In genomic region chr6:139325003-139325600, GRCh38 we compare ENCODE assay signal across 10 cellular contexts. TPM values are rescaled to one million over a fixed set of nuclear protein-coding genes. Genes with fewer than 3 reads are reported as not detected.
DNase-seq lines count a peak whose midpoint lies in the region; ATAC-seq lines count a peak whose summit lies in the region.
"Had no signal": no experiment of that assay in that cellular context is flagged by ENCODE, and none has a peak within 500 bp of the region (broad histone marks: within the 10 kb centered on the region; RNA-seq: fewer than 3 reads in every experiment).

No MANE protein-coding gene starts in this region.

- H3K36me3 ChIP-seq in skeletal muscle tissue (ENCODE audit: control insufficient read depth in 3 of 3, insufficient read depth in 3 of 3, low read length in 3 of 3), result no peaks in the 10 kb centered on the region

- peak; percentile 55 for ATAC-seq in GM19035 (IDR thresholded peaks at IDR 0.05; ENCODE audit: unreplicated experiment)
- ATAC-seq in HG02885 (IDR thresholded peaks at IDR 0.05; ENCODE audit: poor library complexity, unreplicated experiment), result peak; percentile 49

- peaks cover 25% of the 10 kb centered on the region for H3K9me3 Mint-ChIP-seq in activated T-helper 1 cell treated with anti-CD3 and anti-CD28 coated beads, Interleukin-12 subunit alpha, Interleukin-12 subunit beta, Interleukin-2, Interleukin-4 antibody, amounts not matched to agents 30 ng/mL and 10 ng/mL and 1 ng/mL, durations not matched to agents 14 hours and 24 hours and 36 hours

- no peak overlapping the region for H3K27ac Mint-ChIP-seq in activated T-helper 1 cell treated with anti-CD3 and anti-CD28 coated beads, Interleukin-12 subunit alpha, Interleukin-12 subunit beta, Interleukin-2, Interleukin-4 antibody, amounts not matched to agents 30 ng/mL and 10 ng/mL and 1 ng/mL, durations not matched to agents 14 hours and 24 hours and 36 hours

- peak; percentile 73 for DNase-seq in NOMO-1 treated with dmso at 0.1 percent for 144 hours (lab: John Stamatoyannopoulos, UW; ENCODE audit: unreplicated experiment)
- no peak for DNase-seq in stimulated activated CD4-positive, alpha-beta T cell treated with anti-CD3 and anti-CD28 coated beads, Interleukin-12 subunit alpha, Interleukin-12 subunit beta, amount 100 ng/mL, for 4 hours
- DNase-seq in activated T-helper 1 cell treated with anti-CD3 and anti-CD28 coated beads, Interleukin-12 subunit alpha, Interleukin-12 subunit beta, Interleukin-2, Interleukin-4 antibody, amounts not matched to agents 30 ng/mL and 10 ng/mL and 1 ng/mL, durations not matched to agents 14 hours and 24 hours and 36 hours (ENCODE audit: low spot score), result no peak
- DNase-seq in HK-2 (ENCODE audit: unreplicated experiment), result no peak
- DNase-seq: activated CD4-positive, alpha-beta T cell treated with anti-CD3 and anti-CD28 coated beads, Interleukin-2, amount 10 ng/mL, durations not matched to agents 24 days and 14 days; NCI-H1930; retina had no signal

- peak overlapping the region; percentile 45 for H3K27ac ChIP-seq in skeletal muscle tissue (ENCODE audit: low read depth, low read length)

- H3K4me1 Mint-ChIP-seq in activated T-helper 1 cell treated with anti-CD3 and anti-CD28 coated beads, Interleukin-12 subunit alpha, Interleukin-12 subunit beta, Interleukin-2, Interleukin-4 antibody, amounts not matched to agents 30 ng/mL and 10 ng/mL and 1 ng/mL, durations not matched to agents 14 hours and 24 hours and 36 hours (ENCODE audit: low read depth), result peaks cover 43% of the 10 kb centered on the region

- H3K27me3 ChIP-seq in skeletal muscle tissue (ENCODE audit: control insufficient read depth in 3 of 3, insufficient read depth in 3 of 3, low read length in 3 of 3), result no peaks in the 10 kb centered on the region

- H3K4me3 ChIP-seq in skeletal muscle tissue (ENCODE audit: low read length in 3 of 3), result no peak overlapping the region

- H3K9ac ChIP-seq in skeletal muscle tissue (ENCODE audit: low read depth in 1 of 3, low read length in 3 of 3), result no peak overlapping the region

- H3K36me3 Mint-ChIP-seq in activated T-helper 1 cell treated with anti-CD3 and anti-CD28 coated beads, Interleukin-12 subunit alpha, Interleukin-12 subunit beta, Interleukin-2, Interleukin-4 antibody, amounts not matched to agents 30 ng/mL and 10 ng/mL and 1 ng/mL, durations not matched to agents 14 hours and 24 hours and 36 hours (ENCODE audit: low read depth), result peaks cover 19% of the 10 kb centered on the region

- no peaks in the 10 kb centered on the region for H3K4me1 ChIP-seq in skeletal muscle tissue (ENCODE audit: control insufficient read depth in 3 of 3, insufficient read depth in 3 of 3, low read length in 3 of 3)

- H3K9me3 ChIP-seq in skeletal muscle tissue (ENCODE audit: control insufficient read depth in 3 of 3, low read length in 3 of 3), result no peaks in the 10 kb centered on the region

- no peaks in the 10 kb centered on the region for H3K27me3 Mint-ChIP-seq in activated T-helper 1 cell treated with anti-CD3 and anti-CD28 coated beads, Interleukin-12 subunit alpha, Interleukin-12 subunit beta, Interleukin-2, Interleukin-4 antibody, amounts not matched to agents 30 ng/mL and 10 ng/mL and 1 ng/mL, durations not matched to agents 14 hours and 24 hours and 36 hours (ENCODE audit: insufficient read depth)
- H3K27me3 Mint-ChIP-seq: activated CD4-positive, alpha-beta T cell treated with anti-CD3 and anti-CD28 coated beads, Interleukin-2, amount 10 ng/mL, durations not matched to agents 24 days and 14 days had no signal

- intact Hi-C loops in activated T-helper 1 cell treated with anti-CD3 and anti-CD28 coated beads, Interleukin-12 subunit alpha, Interleukin-12 subunit beta, Interleukin-2, Interleukin-4 antibody, amounts not matched to agents 30 ng/mL and 10 ng/mL and 1 ng/mL, durations not matched to agents 14 hours and 24 hours and 36 hours (cut with micrococcal nuclease), result no loop called here

- no peak overlapping the region for H3K4me3 Mint-ChIP-seq in activated T-helper 1 cell treated with anti-CD3 and anti-CD28 coated beads, Interleukin-12 subunit alpha, Interleukin-12 subunit beta, Interleukin-2, Interleukin-4 antibody, amounts not matched to agents 30 ng/mL and 10 ng/mL and 1 ng/mL, durations not matched to agents 14 hours and 24 hours and 36 hours
- H3K4me3 Mint-ChIP-seq: activated CD4-positive, alpha-beta T cell treated with anti-CD3 and anti-CD28 coated beads, Interleukin-2, amount 10 ng/mL, durations not matched to agents 24 days and 14 days had no signal

RNA-seq across cellular contexts. Expression of gene TXLNB, which starts 33.3 kb away (rescaled TPM):
- total RNA-seq in skeletal muscle tissue, result 60.0 TPM
- total RNA-seq in activated T-helper 1 cell treated with anti-CD3 and anti-CD28 coated beads, Interleukin-12 subunit alpha, Interleukin-12 subunit beta, Interleukin-2, Interleukin-4 antibody, amounts not matched to agents 30 ng/mL and 10 ng/mL and 1 ng/mL, durations not matched to agents 14 hours and 24 hours and 36 hours, result 0.08 TPM in 1 of 2 replicates, not detected in the other

RNA-seq across cellular contexts. Expression of gene CITED2, which starts 49.3 kb away (rescaled TPM):
- 41.8 TPM for total RNA-seq in skeletal muscle tissue
- 72.5 and 73.7 TPM in 2 replicates for total RNA-seq in activated T-helper 1 cell treated with anti-CD3 and anti-CD28 coated beads, Interleukin-12 subunit alpha, Interleukin-12 subunit beta, Interleukin-2, Interleukin-4 antibody, amounts not matched to agents 30 ng/mL and 10 ng/mL and 1 ng/mL, durations not matched to agents 14 hours and 24 hours and 36 hours

Comparison
In these comparisons a context has a peak if more than half of its experiments do, and no peak if none do; other contexts are left out.
1. RNA of gene TXLNB, which starts 33.3 kb away (total RNA-seq): 60.0 TPM in skeletal muscle tissue (single experiment); 0.08 TPM in activated T-helper 1 cell treated with anti-CD3 and anti-CD28 coated beads, Interleukin-12 subunit alpha, Interleukin-12 subunit beta, Interleukin-2, Interleukin-4 antibody, amounts not matched to agents 30 ng/mL and 10 ng/mL and 1 ng/mL, durations not matched to agents 14 hours and 24 hours and 36 hours; every median in the first group is over 10 times any median in the second.